1 cellular context compared by ENCODE assay signal in the genomic region with DNA sequence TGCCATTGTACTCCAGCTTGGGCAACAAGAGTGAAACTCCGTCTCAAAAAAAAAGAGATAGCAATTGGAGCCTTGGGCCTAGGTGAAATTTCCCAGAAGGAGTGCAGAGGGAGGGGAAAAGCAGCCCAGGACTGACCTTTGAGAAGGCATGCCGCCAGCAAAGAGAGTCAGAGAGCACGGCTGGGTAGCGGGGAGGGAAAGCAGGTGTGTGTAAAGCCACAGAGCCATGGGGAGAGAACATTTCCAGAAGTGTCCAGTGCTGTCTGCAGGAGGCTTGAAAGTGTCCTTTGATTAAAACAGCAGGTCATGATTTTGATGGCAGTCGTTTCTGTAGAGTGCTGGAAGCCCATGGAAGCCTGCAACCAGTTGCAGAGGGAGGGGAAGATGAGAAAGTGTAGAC.
TF ChIP-seq lines count a peak whose summit lies in the region.

No MANE protein-coding gene starts in this region.

TF ChIP-seq in GM23338, 12 proteins besides CTCF, POLR2A, EP300 and RAD21 (continued from another document):
- TF ChIP-seq, protein P1, sequence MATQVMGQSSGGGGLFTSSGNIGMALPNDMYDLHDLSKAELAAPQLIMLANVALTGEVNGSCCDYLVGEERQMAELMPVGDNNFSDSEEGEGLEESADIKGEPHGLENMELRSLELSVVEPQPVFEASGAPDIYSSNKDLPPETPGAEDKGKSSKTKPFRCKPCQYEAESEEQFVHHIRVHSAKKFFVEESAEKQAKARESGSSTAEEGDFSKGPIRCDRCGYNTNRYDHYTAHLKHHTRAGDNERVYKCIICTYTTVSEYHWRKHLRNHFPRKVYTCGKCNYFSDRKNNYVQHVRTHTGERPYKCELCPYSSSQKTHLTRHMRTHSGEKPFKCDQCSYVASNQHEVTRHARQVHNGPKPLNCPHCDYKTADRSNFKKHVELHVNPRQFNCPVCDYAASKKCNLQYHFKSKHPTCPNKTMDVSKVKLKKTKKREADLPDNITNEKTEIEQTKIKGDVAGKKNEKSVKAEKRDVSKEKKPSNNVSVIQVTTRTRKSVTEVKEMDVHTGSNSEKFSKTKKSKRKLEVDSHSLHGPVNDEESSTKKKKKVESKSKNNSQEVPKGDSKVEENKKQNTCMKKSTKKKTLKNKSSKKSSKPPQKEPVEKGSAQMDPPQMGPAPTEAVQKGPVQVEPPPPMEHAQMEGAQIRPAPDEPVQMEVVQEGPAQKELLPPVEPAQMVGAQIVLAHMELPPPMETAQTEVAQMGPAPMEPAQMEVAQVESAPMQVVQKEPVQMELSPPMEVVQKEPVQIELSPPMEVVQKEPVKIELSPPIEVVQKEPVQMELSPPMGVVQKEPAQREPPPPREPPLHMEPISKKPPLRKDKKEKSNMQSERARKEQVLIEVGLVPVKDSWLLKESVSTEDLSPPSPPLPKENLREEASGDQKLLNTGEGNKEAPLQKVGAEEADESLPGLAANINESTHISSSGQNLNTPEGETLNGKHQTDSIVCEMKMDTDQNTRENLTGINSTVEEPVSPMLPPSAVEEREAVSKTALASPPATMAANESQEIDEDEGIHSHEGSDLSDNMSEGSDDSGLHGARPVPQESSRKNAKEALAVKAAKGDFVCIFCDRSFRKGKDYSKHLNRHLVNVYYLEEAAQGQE (IDR thresholded peaks at IDR 0.05; ENCODE audit: unreplicated experiment) = no peak
- TF ChIP-seq EZH2phosphoT487 (IDR thresholded peaks at IDR 0.05; ENCODE audit: unreplicated experiment) (no peak), EZH2 (IDR thresholded peaks at IDR 0.05; ENCODE audit: low read depth, unreplicated experiment) (no peak), POLR2AphosphoS5 (IDR thresholded peaks at IDR 0.05; ENCODE audit: low read depth) (no peak; the same call in 1 of the 2 replicates), NANOG (IDR thresholded peaks at IDR 0.05; ENCODE audit: borderline replicate concordance) (no peak), CREB1 (CRISPR knock-in tag; IDR thresholded peaks at IDR 0.05; ENCODE audit: low read depth) (no peak), ZNF331 (CRISPR knock-in tag; IDR thresholded peaks at IDR 0.05; ENCODE audit: low read depth) (no peak)
- TF ChIP-seq, protein P2, sequence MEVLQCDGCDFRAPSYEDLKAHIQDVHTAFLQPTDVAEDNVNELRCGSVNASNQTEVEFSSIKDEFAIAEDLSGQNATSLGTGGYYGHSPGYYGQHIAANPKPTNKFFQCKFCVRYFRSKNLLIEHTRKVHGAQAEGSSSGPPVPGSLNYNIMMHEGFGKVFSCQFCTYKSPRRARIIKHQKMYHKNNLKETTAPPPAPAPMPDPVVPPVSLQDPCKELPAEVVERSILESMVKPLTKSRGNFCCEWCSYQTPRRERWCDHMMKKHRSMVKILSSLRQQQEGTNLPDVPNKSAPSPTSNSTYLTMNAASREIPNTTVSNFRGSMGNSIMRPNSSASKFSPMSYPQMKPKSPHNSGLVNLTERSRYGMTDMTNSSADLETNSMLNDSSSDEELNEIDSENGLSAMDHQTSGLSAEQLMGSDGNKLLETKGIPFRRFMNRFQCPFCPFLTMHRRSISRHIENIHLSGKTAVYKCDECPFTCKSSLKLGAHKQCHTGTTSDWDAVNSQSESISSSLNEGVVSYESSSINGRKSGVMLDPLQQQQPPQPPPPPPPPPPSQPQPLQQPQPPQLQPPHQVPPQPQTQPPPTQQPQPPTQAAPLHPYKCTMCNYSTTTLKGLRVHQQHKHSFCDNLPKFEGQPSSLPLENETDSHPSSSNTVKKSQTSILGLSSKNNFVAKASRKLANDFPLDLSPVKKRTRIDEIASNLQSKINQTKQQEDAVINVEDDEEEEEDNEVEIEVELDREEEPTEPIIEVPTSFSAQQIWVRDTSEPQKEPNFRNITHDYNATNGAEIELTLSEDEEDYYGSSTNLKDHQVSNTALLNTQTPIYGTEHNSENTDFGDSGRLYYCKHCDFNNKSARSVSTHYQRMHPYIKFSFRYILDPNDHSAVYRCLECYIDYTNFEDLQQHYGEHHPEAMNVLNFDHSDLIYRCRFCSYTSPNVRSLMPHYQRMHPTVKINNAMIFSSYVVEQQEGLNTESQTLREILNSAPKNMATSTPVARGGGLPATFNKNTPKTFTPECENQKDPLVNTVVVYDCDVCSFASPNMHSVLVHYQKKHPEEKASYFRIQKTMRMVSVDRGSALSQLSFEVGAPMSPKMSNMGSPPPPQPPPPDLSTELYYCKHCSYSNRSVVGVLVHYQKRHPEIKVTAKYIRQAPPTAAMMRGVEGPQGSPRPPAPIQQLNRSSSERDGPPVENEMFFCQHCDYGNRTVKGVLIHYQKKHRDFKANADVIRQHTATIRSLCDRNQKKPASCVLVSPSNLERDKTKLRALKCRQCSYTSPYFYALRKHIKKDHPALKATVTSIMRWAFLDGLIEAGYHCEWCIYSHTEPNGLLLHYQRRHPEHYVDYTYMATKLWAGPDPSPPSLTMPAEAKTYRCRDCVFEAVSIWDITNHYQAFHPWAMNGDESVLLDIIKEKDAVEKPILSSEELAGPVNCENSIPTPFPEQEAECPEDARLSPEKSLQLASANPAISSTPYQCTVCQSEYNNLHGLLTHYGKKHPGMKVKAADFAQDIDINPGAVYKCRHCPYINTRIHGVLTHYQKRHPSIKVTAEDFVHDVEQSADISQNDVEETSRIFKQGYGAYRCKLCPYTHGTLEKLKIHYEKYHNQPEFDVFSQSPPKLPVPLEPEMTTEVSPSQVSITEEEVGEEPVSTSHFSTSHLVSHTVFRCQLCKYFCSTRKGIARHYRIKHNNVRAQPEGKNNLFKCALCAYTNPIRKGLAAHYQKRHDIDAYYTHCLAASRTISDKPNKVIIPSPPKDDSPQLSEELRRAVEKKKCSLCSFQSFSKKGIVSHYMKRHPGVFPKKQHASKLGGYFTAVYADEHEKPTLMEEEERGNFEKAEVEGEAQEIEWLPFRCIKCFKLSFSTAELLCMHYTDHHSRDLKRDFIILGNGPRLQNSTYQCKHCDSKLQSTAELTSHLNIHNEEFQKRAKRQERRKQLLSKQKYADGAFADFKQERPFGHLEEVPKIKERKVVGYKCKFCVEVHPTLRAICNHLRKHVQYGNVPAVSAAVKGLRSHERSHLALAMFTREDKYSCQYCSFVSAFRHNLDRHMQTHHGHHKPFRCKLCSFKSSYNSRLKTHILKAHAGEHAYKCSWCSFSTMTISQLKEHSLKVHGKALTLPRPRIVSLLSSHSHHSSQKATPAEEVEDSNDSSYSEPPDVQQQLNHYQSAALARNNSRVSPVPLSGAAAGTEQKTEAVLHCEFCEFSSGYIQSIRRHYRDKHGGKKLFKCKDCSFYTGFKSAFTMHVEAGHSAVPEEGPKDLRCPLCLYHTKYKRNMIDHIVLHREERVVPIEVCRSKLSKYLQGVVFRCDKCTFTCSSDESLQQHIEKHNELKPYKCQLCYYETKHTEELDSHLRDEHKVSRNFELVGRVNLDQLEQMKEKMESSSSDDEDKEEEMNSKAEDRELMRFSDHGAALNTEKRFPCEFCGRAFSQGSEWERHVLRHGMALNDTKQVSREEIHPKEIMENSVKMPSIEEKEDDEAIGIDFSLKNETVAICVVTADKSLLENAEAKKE (CRISPR knock-in tag; IDR thresholded peaks at IDR 0.05) = no peak
